In genomic region chr20:44394520-44395182, GRCh38 we compare ENCODE assay signal across 1 cellular context.
TF ChIP-seq lines count a peak whose summit lies in the region.

No MANE protein-coding gene starts in this region.

TF ChIP-seq in HepG2, 621 proteins besides CTCF, POLR2A, EP300 and RAD21 (continued from another document and continues in another):
- TF ChIP-seq ZNF3 (CRISPR knock-in tag; IDR thresholded peaks at IDR 0.05) = peak; percentile 71; the same call in 1 of the 2 replicates
- TF ChIP-seq PHB2 (IDR thresholded peaks at IDR 0.05; ENCODE audit: partially characterized antibody) = no peak
- TF ChIP-seq, protein P1, sequence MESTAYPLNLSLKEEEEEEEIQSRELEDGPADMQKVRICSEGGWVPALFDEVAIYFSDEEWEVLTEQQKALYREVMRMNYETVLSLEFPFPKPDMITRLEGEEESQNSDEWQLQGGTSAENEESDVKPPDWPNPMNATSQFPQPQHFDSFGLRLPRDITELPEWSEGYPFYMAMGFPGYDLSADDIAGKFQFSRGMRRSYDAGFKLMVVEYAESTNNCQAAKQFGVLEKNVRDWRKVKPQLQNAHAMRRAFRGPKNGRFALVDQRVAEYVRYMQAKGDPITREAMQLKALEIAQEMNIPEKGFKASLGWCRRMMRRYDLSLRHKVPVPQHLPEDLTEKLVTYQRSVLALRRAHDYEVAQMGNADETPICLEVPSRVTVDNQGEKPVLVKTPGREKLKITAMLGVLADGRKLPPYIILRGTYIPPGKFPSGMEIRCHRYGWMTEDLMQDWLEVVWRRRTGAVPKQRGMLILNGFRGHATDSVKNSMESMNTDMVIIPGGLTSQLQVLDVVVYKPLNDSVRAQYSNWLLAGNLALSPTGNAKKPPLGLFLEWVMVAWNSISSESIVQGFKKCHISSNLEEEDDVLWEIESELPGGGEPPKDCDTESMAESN (CRISPR knock-in tag; conservative IDR thresholded peaks at IDR 0.05) = peak; percentile 92
- no peak for TF ChIP-seq U2AF2 (IDR thresholded peaks at IDR 0.05; ENCODE audit: low read depth, low read length)
- no peak; the same call in 1 of the 2 replicates for TF ChIP-seq ZC3H4 (CRISPR knock-in tag; IDR thresholded peaks at IDR 0.05; ENCODE audit: borderline replicate concordance)
- TF ChIP-seq, protein P2, sequence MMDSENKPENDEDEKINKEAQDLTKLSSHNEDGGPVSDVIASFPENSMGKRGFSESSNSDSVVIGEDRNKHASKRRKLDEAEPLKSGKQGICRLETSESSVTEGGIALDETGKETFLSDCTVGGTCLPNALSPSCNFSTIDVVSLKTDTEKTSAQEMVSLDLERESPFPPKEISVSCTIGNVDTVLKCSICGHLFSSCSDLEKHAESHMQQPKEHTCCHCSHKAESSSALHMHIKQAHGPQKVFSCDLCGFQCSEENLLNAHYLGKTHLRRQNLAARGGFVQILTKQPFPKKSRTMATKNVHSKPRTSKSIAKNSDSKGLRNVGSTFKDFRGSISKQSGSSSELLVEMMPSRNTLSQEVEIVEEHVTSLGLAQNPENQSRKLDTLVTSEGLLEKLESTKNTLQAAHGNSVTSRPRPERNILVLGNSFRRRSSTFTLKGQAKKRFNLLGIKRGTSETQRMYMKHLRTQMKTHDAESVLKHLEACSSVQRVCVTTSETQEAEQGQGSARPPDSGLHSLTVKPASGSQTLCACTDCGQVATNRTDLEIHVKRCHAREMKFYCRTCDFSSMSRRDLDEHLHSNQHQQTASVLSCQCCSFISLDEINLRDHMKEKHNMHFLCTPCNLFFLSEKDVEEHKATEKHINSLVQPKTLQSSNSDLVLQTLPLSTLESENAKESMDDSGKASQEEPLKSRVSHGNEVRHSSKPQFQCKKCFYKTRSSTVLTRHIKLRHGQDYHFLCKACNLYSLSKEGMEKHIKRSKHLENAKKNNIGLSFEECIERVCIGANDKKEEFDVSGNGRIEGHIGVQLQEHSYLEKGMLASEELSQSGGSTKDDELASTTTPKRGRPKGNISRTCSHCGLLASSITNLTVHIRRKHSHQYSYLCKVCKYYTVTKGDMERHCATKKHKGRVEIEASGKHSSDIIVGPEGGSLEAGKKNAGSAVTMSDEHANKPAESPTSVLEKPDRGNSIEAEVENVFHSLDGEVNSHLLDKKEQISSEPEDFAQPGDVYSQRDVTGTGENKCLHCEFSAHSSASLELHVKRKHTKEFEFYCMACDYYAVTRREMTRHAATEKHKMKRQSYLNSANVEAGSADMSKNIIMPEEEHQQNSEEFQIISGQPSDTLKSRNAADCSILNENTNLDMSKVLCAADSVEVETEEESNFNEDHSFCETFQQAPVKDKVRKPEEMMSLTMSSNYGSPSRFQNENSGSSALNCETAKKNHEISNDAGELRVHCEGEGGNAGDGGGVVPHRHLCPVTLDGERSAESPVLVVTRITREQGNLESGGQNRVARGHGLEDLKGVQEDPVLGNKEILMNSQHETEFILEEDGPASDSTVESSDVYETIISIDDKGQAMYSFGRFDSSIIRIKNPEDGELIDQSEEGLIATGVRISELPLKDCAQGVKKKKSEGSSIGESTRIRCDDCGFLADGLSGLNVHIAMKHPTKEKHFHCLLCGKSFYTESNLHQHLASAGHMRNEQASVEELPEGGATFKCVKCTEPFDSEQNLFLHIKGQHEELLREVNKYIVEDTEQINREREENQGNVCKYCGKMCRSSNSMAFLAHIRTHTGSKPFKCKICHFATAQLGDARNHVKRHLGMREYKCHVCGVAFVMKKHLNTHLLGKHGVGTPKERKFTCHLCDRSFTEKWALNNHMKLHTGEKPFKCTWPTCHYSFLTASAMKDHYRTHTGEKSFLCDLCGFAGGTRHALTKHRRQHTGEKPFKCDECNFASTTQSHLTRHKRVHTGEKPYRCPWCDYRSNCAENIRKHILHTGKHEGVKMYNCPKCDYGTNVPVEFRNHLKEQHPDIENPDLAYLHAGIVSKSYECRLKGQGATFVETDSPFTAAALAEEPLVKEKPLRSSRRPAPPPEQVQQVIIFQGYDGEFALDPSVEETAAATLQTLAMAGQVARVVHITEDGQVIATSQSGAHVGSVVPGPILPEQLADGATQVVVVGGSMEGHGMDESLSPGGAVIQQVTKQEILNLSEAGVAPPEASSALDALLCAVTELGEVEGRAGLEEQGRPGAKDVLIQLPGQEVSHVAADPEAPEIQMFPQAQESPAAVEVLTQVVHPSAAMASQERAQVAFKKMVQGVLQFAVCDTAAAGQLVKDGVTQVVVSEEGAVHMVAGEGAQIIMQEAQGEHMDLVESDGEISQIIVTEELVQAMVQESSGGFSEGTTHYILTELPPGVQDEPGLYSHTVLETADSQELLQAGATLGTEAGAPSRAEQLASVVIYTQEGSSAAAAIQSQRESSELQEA (CRISPR knock-in tag; IDR thresholded peaks at IDR 0.05; ENCODE audit: not compliant biosample characterization) = peak; percentile 57
- peak; percentile 80; the same call in 1 of the 2 replicates for TF ChIP-seq ZNF558 (CRISPR knock-in tag; IDR thresholded peaks at IDR 0.05; ENCODE audit: borderline replicate concordance)
- peak; percentile 100 for TF ChIP-seq ZNF572 (CRISPR knock-in tag; IDR thresholded peaks at IDR 0.05)
- TF ChIP-seq ZNF256 (CRISPR knock-in tag; conservative IDR thresholded peaks at IDR 0.05) = peak; percentile 66; the same call in 1 of the 2 replicates
- no peak; the same call in 1 of the 2 replicates for TF ChIP-seq ZNF468 (CRISPR knock-in tag; IDR thresholded peaks at IDR 0.05)
- TF ChIP-seq, protein P3, sequence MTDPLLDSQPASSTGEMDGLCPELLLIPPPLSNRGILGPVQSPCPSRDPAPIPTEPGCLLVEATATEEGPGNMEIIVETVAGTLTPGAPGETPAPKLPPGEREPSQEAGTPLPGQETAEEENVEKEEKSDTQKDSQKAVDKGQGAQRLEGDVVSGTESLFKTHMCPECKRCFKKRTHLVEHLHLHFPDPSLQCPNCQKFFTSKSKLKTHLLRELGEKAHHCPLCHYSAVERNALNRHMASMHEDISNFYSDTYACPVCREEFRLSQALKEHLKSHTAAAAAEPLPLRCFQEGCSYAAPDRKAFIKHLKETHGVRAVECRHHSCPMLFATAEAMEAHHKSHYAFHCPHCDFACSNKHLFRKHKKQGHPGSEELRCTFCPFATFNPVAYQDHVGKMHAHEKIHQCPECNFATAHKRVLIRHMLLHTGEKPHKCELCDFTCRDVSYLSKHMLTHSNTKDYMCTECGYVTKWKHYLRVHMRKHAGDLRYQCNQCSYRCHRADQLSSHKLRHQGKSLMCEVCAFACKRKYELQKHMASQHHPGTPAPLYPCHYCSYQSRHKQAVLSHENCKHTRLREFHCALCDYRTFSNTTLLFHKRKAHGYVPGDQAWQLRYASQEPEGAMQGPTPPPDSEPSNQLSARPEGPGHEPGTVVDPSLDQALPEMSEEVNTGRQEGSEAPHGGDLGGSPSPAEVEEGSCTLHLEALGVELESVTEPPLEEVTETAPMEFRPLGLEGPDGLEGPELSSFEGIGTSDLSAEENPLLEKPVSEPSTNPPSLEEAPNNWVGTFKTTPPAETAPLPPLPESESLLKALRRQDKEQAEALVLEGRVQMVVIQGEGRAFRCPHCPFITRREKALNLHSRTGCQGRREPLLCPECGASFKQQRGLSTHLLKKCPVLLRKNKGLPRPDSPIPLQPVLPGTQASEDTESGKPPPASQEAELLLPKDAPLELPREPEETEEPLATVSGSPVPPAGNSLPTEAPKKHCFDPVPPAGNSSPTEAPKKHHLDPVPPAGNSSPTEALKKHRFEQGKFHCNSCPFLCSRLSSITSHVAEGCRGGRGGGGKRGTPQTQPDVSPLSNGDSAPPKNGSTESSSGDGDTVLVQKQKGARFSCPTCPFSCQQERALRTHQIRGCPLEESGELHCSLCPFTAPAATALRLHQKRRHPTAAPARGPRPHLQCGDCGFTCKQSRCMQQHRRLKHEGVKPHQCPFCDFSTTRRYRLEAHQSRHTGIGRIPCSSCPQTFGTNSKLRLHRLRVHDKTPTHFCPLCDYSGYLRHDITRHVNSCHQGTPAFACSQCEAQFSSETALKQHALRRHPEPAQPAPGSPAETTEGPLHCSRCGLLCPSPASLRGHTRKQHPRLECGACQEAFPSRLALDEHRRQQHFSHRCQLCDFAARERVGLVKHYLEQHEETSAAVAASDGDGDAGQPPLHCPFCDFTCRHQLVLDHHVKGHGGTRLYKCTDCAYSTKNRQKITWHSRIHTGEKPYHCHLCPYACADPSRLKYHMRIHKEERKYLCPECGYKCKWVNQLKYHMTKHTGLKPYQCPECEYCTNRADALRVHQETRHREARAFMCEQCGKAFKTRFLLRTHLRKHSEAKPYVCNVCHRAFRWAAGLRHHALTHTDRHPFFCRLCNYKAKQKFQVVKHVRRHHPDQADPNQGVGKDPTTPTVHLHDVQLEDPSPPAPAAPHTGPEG (CRISPR knock-in tag; IDR thresholded peaks at IDR 0.05) = peak; percentile 90
- peak; percentile 91 for TF ChIP-seq ZSCAN29 (CRISPR knock-in tag; conservative IDR thresholded peaks at IDR 0.05)
- peak; percentile 27; the same call in 1 of the 2 replicates for TF ChIP-seq ZKSCAN5 (CRISPR knock-in tag; IDR thresholded peaks at IDR 0.05)
- TF ChIP-seq, protein P4, sequence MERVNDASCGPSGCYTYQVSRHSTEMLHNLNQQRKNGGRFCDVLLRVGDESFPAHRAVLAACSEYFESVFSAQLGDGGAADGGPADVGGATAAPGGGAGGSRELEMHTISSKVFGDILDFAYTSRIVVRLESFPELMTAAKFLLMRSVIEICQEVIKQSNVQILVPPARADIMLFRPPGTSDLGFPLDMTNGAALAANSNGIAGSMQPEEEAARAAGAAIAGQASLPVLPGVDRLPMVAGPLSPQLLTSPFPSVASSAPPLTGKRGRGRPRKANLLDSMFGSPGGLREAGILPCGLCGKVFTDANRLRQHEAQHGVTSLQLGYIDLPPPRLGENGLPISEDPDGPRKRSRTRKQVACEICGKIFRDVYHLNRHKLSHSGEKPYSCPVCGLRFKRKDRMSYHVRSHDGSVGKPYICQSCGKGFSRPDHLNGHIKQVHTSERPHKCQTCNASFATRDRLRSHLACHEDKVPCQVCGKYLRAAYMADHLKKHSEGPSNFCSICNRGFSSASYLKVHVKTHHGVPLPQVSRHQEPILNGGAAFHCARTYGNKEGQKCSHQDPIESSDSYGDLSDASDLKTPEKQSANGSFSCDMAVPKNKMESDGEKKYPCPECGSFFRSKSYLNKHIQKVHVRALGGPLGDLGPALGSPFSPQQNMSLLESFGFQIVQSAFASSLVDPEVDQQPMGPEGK (CRISPR knock-in tag; IDR thresholded peaks at IDR 0.05) = peak; percentile 98
- TF ChIP-seq MAZ (IDR thresholded peaks at IDR 0.05; ENCODE audit: borderline replicate concordance, low read depth, low read length) = peak; percentile 84
- TF ChIP-seq MAZ (CRISPR knock-in tag; IDR thresholded peaks at IDR 0.05; ENCODE audit: low read depth) = peak; percentile 98
- TF ChIP-seq, protein P5, sequence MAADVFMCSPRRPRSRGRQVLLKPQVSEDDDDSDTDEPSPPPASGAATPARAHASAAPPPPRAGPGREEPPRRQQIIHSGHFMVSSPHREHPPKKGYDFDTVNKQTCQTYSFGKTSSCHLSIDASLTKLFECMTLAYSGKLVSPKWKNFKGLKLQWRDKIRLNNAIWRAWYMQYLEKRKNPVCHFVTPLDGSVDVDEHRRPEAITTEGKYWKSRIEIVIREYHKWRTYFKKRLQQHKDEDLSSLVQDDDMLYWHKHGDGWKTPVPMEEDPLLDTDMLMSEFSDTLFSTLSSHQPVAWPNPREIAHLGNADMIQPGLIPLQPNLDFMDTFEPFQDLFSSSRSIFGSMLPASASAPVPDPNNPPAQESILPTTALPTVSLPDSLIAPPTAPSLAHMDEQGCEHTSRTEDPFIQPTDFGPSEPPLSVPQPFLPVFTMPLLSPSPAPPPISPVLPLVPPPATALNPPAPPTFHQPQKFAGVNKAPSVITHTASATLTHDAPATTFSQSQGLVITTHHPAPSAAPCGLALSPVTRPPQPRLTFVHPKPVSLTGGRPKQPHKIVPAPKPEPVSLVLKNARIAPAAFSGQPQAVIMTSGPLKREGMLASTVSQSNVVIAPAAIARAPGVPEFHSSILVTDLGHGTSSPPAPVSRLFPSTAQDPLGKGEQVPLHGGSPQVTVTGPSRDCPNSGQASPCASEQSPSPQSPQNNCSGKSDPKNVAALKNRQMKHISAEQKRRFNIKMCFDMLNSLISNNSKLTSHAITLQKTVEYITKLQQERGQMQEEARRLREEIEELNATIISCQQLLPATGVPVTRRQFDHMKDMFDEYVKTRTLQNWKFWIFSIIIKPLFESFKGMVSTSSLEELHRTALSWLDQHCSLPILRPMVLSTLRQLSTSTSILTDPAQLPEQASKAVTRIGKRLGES (CRISPR knock-in tag; IDR thresholded peaks at IDR 0.05; ENCODE audit: borderline replicate concordance) = peak; percentile 96
- TF ChIP-seq HMG20A (CRISPR knock-in tag; IDR thresholded peaks at IDR 0.05; ENCODE audit: borderline replicate concordance) = peak; percentile 98
- TF ChIP-seq ZHX2 (IDR thresholded peaks at IDR 0.05; ENCODE audit: low read depth) = peak; percentile 79
- peak; percentile 82; the same call in 1 of the 2 replicates for TF ChIP-seq ZHX2 (CRISPR knock-in tag; IDR thresholded peaks at IDR 0.05; ENCODE audit: borderline replicate concordance)
